ENCODE assay signal across 17 cellular contexts in genomic region chr7:52140848-52141247, GRCh38.
DNase-seq lines count a peak whose midpoint lies in the region; ATAC-seq and TF ChIP-seq lines count a peak whose summit lies in the region.
"Had no signal": no experiment of that assay in that cellular context is flagged by ENCODE, and none has a peak within 500 bp of the region (broad histone marks: within the 10 kb centered on the region; RNA-seq: fewer than 3 reads in every experiment).

No MANE protein-coding gene starts in this region.

- no peak for ATAC-seq in GM23338
- peak; percentile 90 for ATAC-seq in left lobe of liver
- no peak for ATAC-seq in GM21515 (IDR thresholded peaks at IDR 0.05; ENCODE audit: unreplicated experiment)

- H3K4me1 ChIP-seq in GM23338 (ENCODE audit: insufficient read depth): no peaks in the 10 kb centered on the region
- H3K4me1 ChIP-seq in neural progenitor cell: peaks cover 18% of the 10 kb centered on the region
- no peaks in the 10 kb centered on the region for H3K4me1 ChIP-seq in CD8-positive, alpha-beta memory T cell (ENCODE audit: insufficient read depth, low read length)
- H3K4me1 ChIP-seq: BE2C, BLaER1 had no signal

- no peaks in the 10 kb centered on the region for H3F3A ChIP-seq in GM23338 (replicated peaks; ENCODE audit: low read depth)
- H3F3A ChIP-seq in neural progenitor cell (ENCODE audit: low read depth): no peaks in the 10 kb centered on the region

- H3K9me3 Mint-ChIP-seq in GM23338 (peaks cover 34% of the 10 kb centered on the region), neural progenitor cell (peaks cover 22% of the 10 kb centered on the region)
- H3K9me3 Mint-ChIP-seq in CD8-positive, alpha-beta memory T cell: peaks cover 3 to 33% (median 22%) of the 10 kb centered on the region in 5 donors

- H3K79me2 ChIP-seq in GM23338 (replicated peaks; ENCODE audit: insufficient read depth) (no peaks in the 10 kb centered on the region), neural progenitor cell (ENCODE audit: low read depth) (no peaks in the 10 kb centered on the region)

- H3K4me3 Mint-ChIP-seq in GM23338 (no peak overlapping the region), neural progenitor cell (no peak overlapping the region)
- no peak overlapping the region for H3K4me3 Mint-ChIP-seq in CD8-positive, alpha-beta memory T cell
- H3K4me3 Mint-ChIP-seq: CD14-positive monocyte; CD4-positive, alpha-beta memory T cell; CD4-positive, CD25-positive, alpha-beta regulatory T cell had no signal

- peaks cover 12% of the 10 kb centered on the region; the same call in 1 of the 2 replicates for H3K9me2 ChIP-seq in GM23338 (ENCODE audit: insufficient read depth)

- H3K27me3 ChIP-seq in GM23338 (ENCODE audit: insufficient read depth): no peaks in the 10 kb centered on the region
- H3K27me3 ChIP-seq in neural progenitor cell: no peaks in the 10 kb centered on the region
- H3K27me3 ChIP-seq in CD8-positive, alpha-beta memory T cell (ENCODE audit: insufficient read depth, low read length, poor library complexity, severe bottlenecking): no peaks in the 10 kb centered on the region
- H3K27me3 ChIP-seq: BE2C, BLaER1 had no signal

- no peak overlapping the region for H3K4me3 ChIP-seq in GM23338
- H3K4me3 ChIP-seq in neural progenitor cell: no peak overlapping the region
- no peak overlapping the region for H3K4me3 ChIP-seq in CD8-positive, alpha-beta memory T cell (ENCODE audit: low read length)
- H3K4me3 ChIP-seq: BLaER1 had no signal

- H3K9me3 ChIP-seq in neural progenitor cell (ENCODE audit: low read depth): peaks cover 4% of the 10 kb centered on the region
- H3K9me3 ChIP-seq in CD8-positive, alpha-beta memory T cell (ENCODE audit: low read length): no peaks in the 10 kb centered on the region
- H3K9me3 ChIP-seq: BE2C had no signal

- H3K4me2 ChIP-seq in GM23338 (no peak overlapping the region), neural progenitor cell (no peak overlapping the region)
- H3K4me2 ChIP-seq: BLaER1 had no signal

- H3K27ac Mint-ChIP-seq in GM23338: no peak overlapping the region
- no peak overlapping the region for H3K27ac Mint-ChIP-seq in neural progenitor cell
- no peak overlapping the region for H3K27ac Mint-ChIP-seq in CD8-positive, alpha-beta memory T cell
- H3K27ac Mint-ChIP-seq: CD14-positive monocyte; CD4-positive, alpha-beta memory T cell; CD4-positive, CD25-positive, alpha-beta regulatory T cell had no signal

- no peak overlapping the region for H3K27ac ChIP-seq in GM23338 (ENCODE audit: low read depth)
- no peak overlapping the region for H3K27ac ChIP-seq in neural progenitor cell
- no peak overlapping the region for H3K27ac ChIP-seq in CD8-positive, alpha-beta memory T cell (ENCODE audit: low read depth, low read length)
- H3K27ac ChIP-seq: BLaER1 had no signal

- peak overlapping the region; percentile 24; the same call in 1 of the 2 replicates for H2AFZ ChIP-seq in GM23338
- peak overlapping the region; percentile 2 for H2AFZ ChIP-seq in neural progenitor cell (replicated peaks)

- no peak overlapping the region for H3K9ac ChIP-seq in neural progenitor cell
- H3K9ac ChIP-seq: BLaER1 had no signal

- H4K20me1 ChIP-seq in GM23338 (replicated peaks; ENCODE audit: insufficient read depth): no peaks in the 10 kb centered on the region
- no peaks in the 10 kb centered on the region for H4K20me1 ChIP-seq in neural progenitor cell (ENCODE audit: low read depth)
- H4K20me1 ChIP-seq: BLaER1 had no signal

- peaks cover 3% of the 10 kb centered on the region for H3K27me3 Mint-ChIP-seq in GM23338 (ENCODE audit: insufficient read depth, low read depth, poor library complexity)
- peaks cover 5% of the 10 kb centered on the region for H3K27me3 Mint-ChIP-seq in neural progenitor cell (ENCODE audit: insufficient read depth, low read depth)
- no peaks in the 10 kb centered on the region for H3K27me3 Mint-ChIP-seq in CD8-positive, alpha-beta memory T cell
- H3K27me3 Mint-ChIP-seq: CD4-positive, alpha-beta memory T cell; CD4-positive, CD25-positive, alpha-beta regulatory T cell had no signal

- POLR2A ChIA-PET in CD8-positive, alpha-beta memory T cell (lab: Charles Lee): no interaction called here

- H3K36me3 ChIP-seq in GM23338 (ENCODE audit: insufficient read depth) (no peaks in the 10 kb centered on the region), neural progenitor cell (no peaks in the 10 kb centered on the region)
- no peaks in the 10 kb centered on the region for H3K36me3 ChIP-seq in CD8-positive, alpha-beta memory T cell (ENCODE audit: insufficient read depth, low read length)
- H3K36me3 ChIP-seq: BE2C, BLaER1 had no signal

- H3K4me1 Mint-ChIP-seq in GM23338 (no peaks in the 10 kb centered on the region; the same call in 2 of the 3 replicates), neural progenitor cell (peaks cover 16% of the 10 kb centered on the region)
- no peaks in the 10 kb centered on the region for H3K4me1 Mint-ChIP-seq in CD8-positive, alpha-beta memory T cell
- H3K4me1 Mint-ChIP-seq: CD14-positive monocyte; CD4-positive, alpha-beta memory T cell; CD4-positive, CD25-positive, alpha-beta regulatory T cell had no signal

- H3K36me3 Mint-ChIP-seq in GM23338 (ENCODE audit: low read depth) (peaks cover 43% of the 10 kb centered on the region), neural progenitor cell (peaks cover 3% of the 10 kb centered on the region)
- peaks cover 0 to 1% (median 0%) of the 10 kb centered on the region in 3 donors for H3K36me3 Mint-ChIP-seq in CD8-positive, alpha-beta memory T cell
- H3K36me3 Mint-ChIP-seq: CD14-positive monocyte; CD4-positive, alpha-beta memory T cell; CD4-positive, CD25-positive, alpha-beta regulatory T cell had no signal

- DNase-seq in GM23338 (ENCODE audit: low spot score): no peak
- DNase-seq in left lobe of liver (ENCODE audit: low spot score): peak; percentile 47
- no peak for DNase-seq in neural progenitor cell (ENCODE audit: low spot score)
- DNase-seq in CD8-positive, alpha-beta memory T cell: no peak
- DNase-seq: 8988T; ACHN; BE2C; C1 segment of cervical spinal cord; Caco-2; Calu3; CD4-positive, alpha-beta memory T cell; CD4-positive, CD25-positive, alpha-beta regulatory T cell; DMS79 treated with DMSO at 0.1 percent for 48 hours; GF-D8 had no signal

- TF ChIP-seq CTCF in GM23338 (conservative IDR thresholded peaks at IDR 0.05; ENCODE audit: low read depth in 2 of 2) (no peak), neural progenitor cell (IDR thresholded peaks at IDR 0.05) (no peak)

- CTCF ChIA-PET in CD8-positive, alpha-beta memory T cell (lab: Charles Lee): no interaction called here

TF ChIP-seq in GM23338, 12 proteins besides CTCF, POLR2A, EP300 and RAD21:
- no peak for TF ChIP-seq POLR2AphosphoS5 (IDR thresholded peaks at IDR 0.05; ENCODE audit: low read depth)
